In genomic region chr16:30980434-30980833, GRCh38 we compare ENCODE assay signal across 22 cellular contexts. TPM values are rescaled to one million over a fixed set of nuclear protein-coding genes. Genes with fewer than 3 reads are reported as not detected.
DNase-seq lines count a peak whose midpoint lies in the region; ATAC-seq and TF ChIP-seq lines count a peak whose summit lies in the region.
"Had no signal": no experiment of that assay in that cellular context is flagged by ENCODE, and none has a peak within 500 bp of the region (broad histone marks: within the 10 kb centered on the region; RNA-seq: fewer than 3 reads in every experiment).

No MANE protein-coding gene starts in this region.

- peaks cover 43% of the 10 kb centered on the region for H3K36me3 Mint-ChIP-seq in activated naive CD4-positive, alpha-beta T cell treated with anti-CD3 and anti-CD28 coated beads, Interleukin-2, amount 10 ng/mL, durations not matched to agents 7 days and 5 days
- peaks cover 27% of the 10 kb centered on the region for H3K36me3 Mint-ChIP-seq in endothelial cell (ENCODE audit: low read depth, unreplicated experiment)
- peaks cover 57 to 62% of the 10 kb centered on the region in 2 donors for H3K36me3 Mint-ChIP-seq in stimulated activated naive B cell treated with anti-CD40 and anti-IgM and Interleukin-4, amounts not matched to agents 10 μg/mL and 1 μg/mL and 100 μg/mL, for 72 hours

- no peak for ATAC-seq in stimulated activated naive B cell treated with anti-CD40 and anti-IgM and Interleukin-4, amounts not matched to agents 10 μg/mL and 1 μg/mL and 100 μg/mL, for 72 hours (replicated peaks)
- ATAC-seq in GM21723 (IDR thresholded peaks at IDR 0.05; ENCODE audit: unreplicated experiment) = no peak
- ATAC-seq: CD8-positive, alpha-beta T cell; Right ventricle myocardium inferior had no signal

- no peak for TF ChIP-seq CTCF in endothelial cell (IDR thresholded peaks at IDR 0.05; ENCODE audit: unreplicated experiment)

- CTCF ChIA-PET in activated naive CD4-positive, alpha-beta T cell treated with anti-CD3 and anti-CD28 coated beads, Interleukin-2, amount 10 ng/mL, durations not matched to agents 7 days and 5 days (lab: Charles Lee) = no interaction called here

- no peaks in the 10 kb centered on the region for H3K27me3 Mint-ChIP-seq in activated naive CD4-positive, alpha-beta T cell treated with anti-CD3 and anti-CD28 coated beads, Interleukin-2, amount 10 ng/mL, durations not matched to agents 7 days and 5 days
- peaks cover 30% of the 10 kb centered on the region for H3K27me3 Mint-ChIP-seq in endothelial cell (ENCODE audit: unreplicated experiment)
- H3K27me3 Mint-ChIP-seq in stimulated activated naive B cell treated with anti-CD40 and anti-IgM and Interleukin-4, amounts not matched to agents 10 μg/mL and 1 μg/mL and 100 μg/mL, for 72 hours = no peaks in the 10 kb centered on the region

- no peak overlapping the region for H3K4me3 Mint-ChIP-seq in activated naive CD4-positive, alpha-beta T cell treated with anti-CD3 and anti-CD28 coated beads, Interleukin-2, amount 10 ng/mL, durations not matched to agents 7 days and 5 days
- H3K4me3 Mint-ChIP-seq in endothelial cell (ENCODE audit: unreplicated experiment) = peak overlapping the region; percentile 15
- no peak overlapping the region for H3K4me3 Mint-ChIP-seq in stimulated activated naive B cell treated with anti-CD40 and anti-IgM and Interleukin-4, amounts not matched to agents 10 μg/mL and 1 μg/mL and 100 μg/mL, for 72 hours
- H3K4me3 Mint-ChIP-seq: CD8-positive, alpha-beta T cell; HFFc6 had no signal

- DNase-seq in activated naive CD4-positive, alpha-beta T cell treated with anti-CD3 and anti-CD28 coated beads, Interleukin-2, amount 10 ng/mL, durations not matched to agents 7 days and 5 days = no peak
- no peak for DNase-seq in activated naive CD4-positive, alpha-beta T cell (lab: John Stamatoyannopoulos, UW)
- DNase-seq in endothelial cell (ENCODE audit: low spot score) (no peak), NCI-H524 (lab: John Stamatoyannopoulos, UW) (no peak)
- DNase-seq in stimulated activated naive B cell treated with anti-CD40 and anti-IgM and Interleukin-4, amounts not matched to agents 10 μg/mL and 1 μg/mL and 100 μg/mL, for 72 hours = no peak
- DNase-seq: 8988T; AML-193; C1 segment of cervical spinal cord; CD8-positive, alpha-beta T cell; DND-41; HFFc6; KG1; NCI-H1092; NCI-H1436 treated with DMSO at 0.1 percent for 48 hours; NCI-H1930; NCI-H2227 treated with DMSO at 0.1 percent for 48 hours; NCI-H510A; NCI-H748 treated with DMSO at 0.1 percent for 48 hours; Peyer's patch had no signal

- H3K27ac Mint-ChIP-seq in activated naive CD4-positive, alpha-beta T cell treated with anti-CD3 and anti-CD28 coated beads, Interleukin-2, amount 10 ng/mL, durations not matched to agents 7 days and 5 days = peak overlapping the region; percentile 58
- H3K27ac Mint-ChIP-seq in endothelial cell (ENCODE audit: unreplicated experiment) = no peak overlapping the region
- peak overlapping the region; percentile 9 for H3K27ac Mint-ChIP-seq in stimulated activated naive B cell treated with anti-CD40 and anti-IgM and Interleukin-4, amounts not matched to agents 10 μg/mL and 1 μg/mL and 100 μg/mL, for 72 hours
- H3K27ac Mint-ChIP-seq: CD8-positive, alpha-beta T cell; HFFc6 had no signal

- H3K9me3 Mint-ChIP-seq in activated naive CD4-positive, alpha-beta T cell treated with anti-CD3 and anti-CD28 coated beads, Interleukin-2, amount 10 ng/mL, durations not matched to agents 7 days and 5 days = no peaks in the 10 kb centered on the region
- H3K9me3 Mint-ChIP-seq in endothelial cell (ENCODE audit: unreplicated experiment) = no peaks in the 10 kb centered on the region
- H3K9me3 Mint-ChIP-seq in stimulated activated naive B cell treated with anti-CD40 and anti-IgM and Interleukin-4, amounts not matched to agents 10 μg/mL and 1 μg/mL and 100 μg/mL, for 72 hours = no peaks in the 10 kb centered on the region
- H3K9me3 Mint-ChIP-seq: CD8-positive, alpha-beta T cell; HFFc6 had no signal

- peaks cover 6% of the 10 kb centered on the region for H3K4me1 Mint-ChIP-seq in activated naive CD4-positive, alpha-beta T cell treated with anti-CD3 and anti-CD28 coated beads, Interleukin-2, amount 10 ng/mL, durations not matched to agents 7 days and 5 days
- no peaks in the 10 kb centered on the region for H3K4me1 Mint-ChIP-seq in endothelial cell (ENCODE audit: unreplicated experiment)
- peaks cover 7 to 28% of the 10 kb centered on the region in 2 donors for H3K4me1 Mint-ChIP-seq in stimulated activated naive B cell treated with anti-CD40 and anti-IgM and Interleukin-4, amounts not matched to agents 10 μg/mL and 1 μg/mL and 100 μg/mL, for 72 hours

RNA-seq across cellular contexts. Expression of gene HSD3B7, which starts 4.6 kb away (rescaled TPM):
- 5.3 TPM for total RNA-seq in endothelial cell (ENCODE audit: unreplicated experiment)

RNA-seq across cellular contexts. Expression of gene SETD1A, which starts 22.9 kb away (rescaled TPM):
- 23.4 TPM for total RNA-seq in endothelial cell (ENCODE audit: unreplicated experiment)

RNA-seq across cellular contexts. Expression of gene STX1B, which starts 30.0 kb away (rescaled TPM):
- total RNA-seq in endothelial cell (ENCODE audit: unreplicated experiment) = 5.5 TPM
- total RNA-seq: HT-29 had no signal

RNA-seq across cellular contexts. Expression of gene ORAI3, which starts 31.6 kb away (rescaled TPM):
- 42.9 TPM for total RNA-seq in endothelial cell (ENCODE audit: unreplicated experiment)

RNA-seq across cellular contexts. Expression of gene STX4, which starts 52.9 kb away (rescaled TPM):
- 74.2 TPM for total RNA-seq in endothelial cell (ENCODE audit: unreplicated experiment)
